ENCODE assay signal across 15 cellular contexts in genomic region chrX:115493015-115493414, GRCh38.
DNase-seq lines count a peak whose midpoint lies in the region; ATAC-seq, FAIRE-seq and TF ChIP-seq lines count a peak whose summit lies in the region.
"Had no signal": no experiment of that assay in that cellular context is flagged by ENCODE, and none has a peak within 500 bp of the region (broad histone marks: within the 10 kb centered on the region; RNA-seq: fewer than 3 reads in every experiment).

No MANE protein-coding gene starts in this region.

- WGBS in right lobe of liver (ENCODE audit: insufficient coverage, low coverage, low lambda C conversion rate, missing lambda C conversion rate): 43% methylated on average over 1 of the region's 1 CpG
- 25 to 52% (median 28%) methylated on average over 1 of the region's 1 CpG for WGBS in small intestine, 3 donors
- WGBS in esophagus squamous epithelium, 2 donors: 69 to 71% methylated on average over 1 of the region's 1 CpG

- no peak for FAIRE-seq in small intestine (lab: Jason Lieb, UNC)
- FAIRE-seq: H54 had no signal

- intact Hi-C loops in ascending aorta (cut with DNase I): no loop called here
- intact Hi-C loops in right lobe of liver (cut with DNase I): no loop called here
- intact Hi-C loops in esophagus squamous epithelium (cut with DNase I): no loop called here

- no peaks in the 10 kb centered on the region for H3K36me3 ChIP-seq in ascending aorta
- no peaks in the 10 kb centered on the region for H3K36me3 ChIP-seq in right lobe of liver
- no peaks in the 10 kb centered on the region for H3K36me3 ChIP-seq in small intestine (ENCODE audit: control insufficient read depth in 2 of 2, insufficient read depth in 2 of 2, low read length in 2 of 2)
- no peaks in the 10 kb centered on the region for H3K36me3 ChIP-seq in esophagus squamous epithelium
- H3K36me3 ChIP-seq: BLaER1 treated with 17β-estradiol and CSF1 and Interleukin-3, amounts not matched to agents 10 nM and 100 nM had no signal

- ATAC-seq in right lobe of liver: peak; percentile 86 to 95 (median 92)
- ATAC-seq in GM19395 (IDR thresholded peaks at IDR 0.05; ENCODE audit: unreplicated experiment): no peak
- no peak for ATAC-seq in HG02642 (IDR thresholded peaks at IDR 0.05; ENCODE audit: poor library complexity, unreplicated experiment)
- ATAC-seq: HCT116 had no signal

- H3K9me3 ChIP-seq in ascending aorta: no peaks in the 10 kb centered on the region
- no peaks in the 10 kb centered on the region for H3K9me3 ChIP-seq in right lobe of liver
- H3K9me3 ChIP-seq in small intestine (ENCODE audit: control insufficient read depth, low read depth): no peaks in the 10 kb centered on the region
- H3K9me3 ChIP-seq in esophagus squamous epithelium: no peaks in the 10 kb centered on the region

- H3K27ac ChIP-seq in ascending aorta (peak overlapping the region; percentile 59 to 71), right lobe of liver (peak overlapping the region in 1 of 3 donors; percentile 10), small intestine (ENCODE audit: low read depth in 1 of 2, low read length in 1 of 2) (no peak overlapping the region), esophagus squamous epithelium (no peak overlapping the region)

- no peaks in the 10 kb centered on the region for H3K4me1 ChIP-seq in ascending aorta
- H3K4me1 ChIP-seq in right lobe of liver: peaks cover 0 to 6% (median 0%) of the 10 kb centered on the region in 4 donors
- no peaks in the 10 kb centered on the region for H3K4me1 ChIP-seq in small intestine (ENCODE audit: control insufficient read depth in 2 of 2, insufficient read depth in 1 of 2, low read depth in 1 of 2, low read length in 1 of 2)
- no peaks in the 10 kb centered on the region for H3K4me1 ChIP-seq in esophagus squamous epithelium

- no peaks in the 10 kb centered on the region for H3K27me3 ChIP-seq in ascending aorta
- H3K27me3 ChIP-seq in right lobe of liver: no peaks in the 10 kb centered on the region
- H3K27me3 ChIP-seq in small intestine (ENCODE audit: control insufficient read depth in 2 of 2, insufficient read depth in 2 of 2, low read length in 2 of 2): no peaks in the 10 kb centered on the region
- peaks cover 0 to 4% (median 0%) of the 10 kb centered on the region in 4 donors for H3K27me3 ChIP-seq in esophagus squamous epithelium

- TF ChIP-seq POLR2A in right lobe of liver (IDR thresholded peaks at IDR 0.05) (peak; percentile 39), esophagus squamous epithelium (IDR thresholded peaks at IDR 0.05) (no peak)

- DNase-seq in NCI-H69 (lab: John Stamatoyannopoulos, UW): peak; percentile 44
- no peak for DNase-seq in ascending aorta (ENCODE audit: low spot score in 2 of 2)
- DNase-seq in right lobe of liver: peak in 1 of 3 donors; percentile 59
- DNase-seq in small intestine: peak; percentile 1
- DNase-seq in esophagus squamous epithelium (lab: John Stamatoyannopoulos, UW): no peak
- no peak for DNase-seq in ecto neural progenitor cell (ENCODE audit: low spot score)
- DNase-seq: ACHN; CD4-positive, CD25-positive, alpha-beta regulatory T cell; DMS53; GF-D8 had no signal

- H3K4me3 ChIP-seq in ascending aorta (no peak overlapping the region), right lobe of liver (no peak overlapping the region), small intestine (ENCODE audit: low read depth in 1 of 2, low read length in 2 of 2) (no peak overlapping the region), esophagus squamous epithelium (no peak overlapping the region)
- H3K4me3 ChIP-seq: BLaER1 treated with 17β-estradiol and CSF1 and Interleukin-3, amounts not matched to agents 10 nM and 100 nM had no signal

- TF ChIP-seq CTCF in ascending aorta (IDR thresholded peaks at IDR 0.05) (no peak), right lobe of liver (IDR thresholded peaks at IDR 0.05) (no peak), esophagus squamous epithelium (IDR thresholded peaks at IDR 0.05) (no peak)

Comparison
In these comparisons a context has a peak if more than half of its experiments do, and no peak if none do; other contexts are left out.
1. DNase-seq: peak in NCI-H69 (single experiment) and small intestine (single experiment); none in ascending aorta (0 of 2), esophagus squamous epithelium (single experiment) and ecto neural progenitor cell (single experiment).
2. H3K27ac ChIP-seq: peak in ascending aorta (2 of 2); none in small intestine (0 of 2) and esophagus squamous epithelium (0 of 4).
3. ATAC-seq: peak in right lobe of liver (4 of 4); none in GM19395 (single experiment) and HG02642 (single experiment).